24 cellular contexts compared by ENCODE assay signal in genomic region chr1:205208805-205209204, GRCh38. TPM values are rescaled to one million over a fixed set of nuclear protein-coding genes. Genes with fewer than 3 reads are reported as not detected.
A peak's percentile ranks its signal among the peaks of the same experiment; 100 is the strongest.
DNase-seq lines count a peak whose midpoint lies in the region; TF ChIP-seq lines count a peak whose summit lies in the region.
"Had no signal": no experiment of that assay in that cellular context is flagged by ENCODE, and none has a peak within 500 bp of the region (broad histone marks: within the 10 kb centered on the region; RNA-seq: fewer than 3 reads in every experiment).

No MANE protein-coding gene starts in this region.

- H3K27ac Mint-ChIP-seq in activated CD4-positive, alpha-beta T cell treated with anti-CD3 and anti-CD28 coated beads, Interleukin-2, amount 10 ng/mL, durations not matched to agents 24 days and 14 days, result no peak overlapping the region
- H3K27ac Mint-ChIP-seq in brain (peak overlapping the region in 2 of 5 experiments; percentile 41 to 48), neural crest cell (ENCODE audit: unreplicated experiment) (no peak overlapping the region)
- H3K27ac Mint-ChIP-seq: stimulated activated naive B cell treated with anti-CD40 and anti-IgM and Interleukin-4, amounts not matched to agents 10 μg/mL and 1 μg/mL and 100 μg/mL, for 72 hours had no signal

- CTCF ChIA-PET in HEK293T (lab: Yijun Ruan, JAX), result no interaction called here

- no peaks in the 10 kb centered on the region for H3K9me3 ChIP-seq in Loucy (ENCODE audit: insufficient read depth, low read depth, low read length)
- H3K9me3 ChIP-seq: ascending aorta, Caco-2, left ventricle myocardium inferior, thyroid gland had no signal

- TF ChIP-seq CTCF in Loucy (conservative IDR thresholded peaks at IDR 0.05; ENCODE audit: low read length), result no peak
- no peak for TF ChIP-seq CTCF in brain (conservative IDR thresholded peaks at IDR 0.05)
- no peak for TF ChIP-seq CTCF in neural crest cell (conservative IDR thresholded peaks at IDR 0.05)

- no peak overlapping the region for H3K9ac ChIP-seq in Loucy (ENCODE audit: low read depth, low read length, poor library complexity, severe bottlenecking)

- H3K27me3 ChIP-seq in Loucy (ENCODE audit: insufficient read depth, low read length, poor library complexity, severe bottlenecking), result no peaks in the 10 kb centered on the region
- H3K27me3 ChIP-seq: ascending aorta, dorsolateral prefrontal cortex, thyroid gland had no signal

- H3K4me1 ChIP-seq in Loucy (ENCODE audit: insufficient read depth, low read length, poor library complexity, severe bottlenecking), result peaks cover 31% of the 10 kb centered on the region

- H2AFZ ChIP-seq in Loucy (ENCODE audit: low read length), result no peak overlapping the region

- peak overlapping the region; percentile 67 for H3K4me3 Mint-ChIP-seq in activated CD4-positive, alpha-beta T cell treated with anti-CD3 and anti-CD28 coated beads, Interleukin-2, amount 10 ng/mL, durations not matched to agents 24 days and 14 days
- peak overlapping the region; percentile 58 to 78 (median 69) for H3K4me3 Mint-ChIP-seq in brain
- H3K4me3 Mint-ChIP-seq in neural crest cell, result peak overlapping the region; percentile 73
- H3K4me3 Mint-ChIP-seq: central memory CD8-positive, alpha-beta T cell; stimulated activated naive B cell treated with anti-CD40 and anti-IgM and Interleukin-4, amounts not matched to agents 10 μg/mL and 1 μg/mL and 100 μg/mL, for 72 hours had no signal

- peaks cover 54% of the 10 kb centered on the region for H3K79me2 ChIP-seq in Loucy (ENCODE audit: insufficient read depth, low read length)

- intact Hi-C loops in activated CD4-positive, alpha-beta T cell treated with anti-CD3 and anti-CD28 coated beads, Interleukin-2, amount 10 ng/mL, durations not matched to agents 24 days and 14 days (cut with micrococcal nuclease), result no loop called here

- no peaks in the 10 kb centered on the region for H3F3A ChIP-seq in Loucy (ENCODE audit: low read depth)

- no peak for DNase-seq in activated CD4-positive, alpha-beta T cell treated with anti-CD3 and anti-CD28 coated beads, Interleukin-2, amount 10 ng/mL, durations not matched to agents 24 days and 14 days
- DNase-seq in activated CD4-positive, alpha-beta T cell treated with anti-CD3 and anti-CD28 coated beads for 1 hour, result no peak
- DNase-seq in neural crest cell (ENCODE audit: low read depth, low spot score), result no peak
- DNase-seq in NCI-H446 (lab: John Stamatoyannopoulos, UW), result no peak
- no peak for DNase-seq in pons (ENCODE audit: low spot score)
- DNase-seq in HEK293T (ENCODE audit: extremely low spot score), result no peak
- DNase-seq: AML-193; Caco-2; DMS79 treated with DMSO at 0.1 percent for 48 hours; dorsolateral prefrontal cortex; HCEC 1CT; KBM-7; left ventricle myocardium inferior; midbrain; NCI-H146; NCI-H2171 treated with DMSO at 0.1 percent for 48 hours; NCI-H69; stimulated activated naive B cell treated with anti-CD40 and anti-IgM and Interleukin-4, amounts not matched to agents 10 μg/mL and 1 μg/mL and 100 μg/mL, for 72 hours; thyroid gland had no signal

- peak overlapping the region; percentile 86 for H3K4me2 ChIP-seq in Loucy (ENCODE audit: low read depth, low read length, poor library complexity, severe bottlenecking)

- H3K36me3 Mint-ChIP-seq in activated CD4-positive, alpha-beta T cell treated with anti-CD3 and anti-CD28 coated beads, Interleukin-2, amount 10 ng/mL, durations not matched to agents 24 days and 14 days (ENCODE audit: low read depth), result peaks cover 16% of the 10 kb centered on the region
- no peaks in the 10 kb centered on the region for H3K36me3 Mint-ChIP-seq in brain
- H3K36me3 Mint-ChIP-seq in neural crest cell (ENCODE audit: low read depth), result no peaks in the 10 kb centered on the region

- POLR2A ChIA-PET in HEK293T (lab: Yijun Ruan, JAX), result interaction anchor here (1.0 kb wide), 1 partner anchor 19 kb away, joined by 3 read pairs; the partner anchor contains the start of gene TMCC2

- peaks cover 14% of the 10 kb centered on the region for H4K20me1 ChIP-seq in Loucy (ENCODE audit: insufficient read depth, low read length, poor library complexity, severe bottlenecking)

- no peaks in the 10 kb centered on the region for H3K9me2 ChIP-seq in Loucy (replicated peaks; ENCODE audit: low read depth, low read length)

- peak overlapping the region; percentile 1 for H3K4me3 ChIP-seq in Loucy (ENCODE audit: low read length, poor library complexity, severe bottlenecking)
- H3K4me3 ChIP-seq: ascending aorta, left ventricle myocardium inferior, skin epidermis, thyroid gland had no signal

- H3K4me1 Mint-ChIP-seq in activated CD4-positive, alpha-beta T cell treated with anti-CD3 and anti-CD28 coated beads, Interleukin-2, amount 10 ng/mL, durations not matched to agents 24 days and 14 days, result peaks cover 42% of the 10 kb centered on the region
- H3K4me1 Mint-ChIP-seq in brain, result peaks cover 59% of the 10 kb centered on the region
- H3K4me1 Mint-ChIP-seq in neural crest cell, result peaks cover 41% of the 10 kb centered on the region

- H3K27me3 Mint-ChIP-seq in activated CD4-positive, alpha-beta T cell treated with anti-CD3 and anti-CD28 coated beads, Interleukin-2, amount 10 ng/mL, durations not matched to agents 24 days and 14 days, result no peaks in the 10 kb centered on the region
- H3K27me3 Mint-ChIP-seq in brain (peaks cover 9% of the 10 kb centered on the region), neural crest cell (ENCODE audit: low read depth) (no peaks in the 10 kb centered on the region)
- H3K27me3 Mint-ChIP-seq: central memory CD8-positive, alpha-beta T cell; stimulated activated naive B cell treated with anti-CD40 and anti-IgM and Interleukin-4, amounts not matched to agents 10 μg/mL and 1 μg/mL and 100 μg/mL, for 72 hours had no signal

- no peaks in the 10 kb centered on the region for H3K36me3 ChIP-seq in Loucy (ENCODE audit: insufficient read depth, low read length)
- H3K36me3 ChIP-seq: ascending aorta, left ventricle myocardium inferior, thyroid gland had no signal

- no peaks in the 10 kb centered on the region for H3K9me3 Mint-ChIP-seq in activated CD4-positive, alpha-beta T cell treated with anti-CD3 and anti-CD28 coated beads, Interleukin-2, amount 10 ng/mL, durations not matched to agents 24 days and 14 days
- H3K9me3 Mint-ChIP-seq in brain (peaks cover 0 to 4% (median 0%) of the 10 kb centered on the region in 5 experiments), neural crest cell (no peaks in the 10 kb centered on the region)
- H3K9me3 Mint-ChIP-seq: central memory CD8-positive, alpha-beta T cell; stimulated activated naive B cell treated with anti-CD40 and anti-IgM and Interleukin-4, amounts not matched to agents 10 μg/mL and 1 μg/mL and 100 μg/mL, for 72 hours had no signal

TF ChIP-seq in HEK293T, 16 proteins besides CTCF, POLR2A, EP300 and RAD21:
- TF ChIP-seq SP1 (IDR thresholded peaks at IDR 0.05), result no peak
- no peak for TF ChIP-seq PKNOX1 (IDR thresholded peaks at IDR 0.05)
- TF ChIP-seq SUZ12 (IDR thresholded peaks at IDR 0.05), result no peak
- TF ChIP-seq ARNT (IDR thresholded peaks at IDR 0.05), result no peak
- no peak for TF ChIP-seq ZNF384 (IDR thresholded peaks at IDR 0.05)

RNA-seq across cellular contexts. Expression of gene DSTYK, which starts 2.7 kb away (rescaled TPM):
- 26.7 and 27.6 TPM in 2 replicates for total RNA-seq in activated CD4-positive, alpha-beta T cell treated with anti-CD3 and anti-CD28 coated beads, Interleukin-2, amount 10 ng/mL, durations not matched to agents 24 days and 14 days
- 9.4 TPM for polyA plus RNA-seq in brain (ENCODE audit: insufficient read depth, low read depth, low replicate concordance)
- total RNA-seq in neural crest cell, result 14.8 and 17.0 TPM in 2 replicates

RNA-seq across cellular contexts. Expression of gene TMCC2, which starts 18.9 kb away (rescaled TPM):
- total RNA-seq in activated CD4-positive, alpha-beta T cell treated with anti-CD3 and anti-CD28 coated beads, Interleukin-2, amount 10 ng/mL, durations not matched to agents 24 days and 14 days, result 19.9 and 20.9 TPM in 2 replicates
- 106 TPM for polyA plus RNA-seq in brain (ENCODE audit: insufficient read depth, low read depth, low replicate concordance)
- 14.9 and 16.1 TPM in 2 replicates for total RNA-seq in neural crest cell
